ENCODE assay signal across 11 cellular contexts in the genomic region with DNA sequence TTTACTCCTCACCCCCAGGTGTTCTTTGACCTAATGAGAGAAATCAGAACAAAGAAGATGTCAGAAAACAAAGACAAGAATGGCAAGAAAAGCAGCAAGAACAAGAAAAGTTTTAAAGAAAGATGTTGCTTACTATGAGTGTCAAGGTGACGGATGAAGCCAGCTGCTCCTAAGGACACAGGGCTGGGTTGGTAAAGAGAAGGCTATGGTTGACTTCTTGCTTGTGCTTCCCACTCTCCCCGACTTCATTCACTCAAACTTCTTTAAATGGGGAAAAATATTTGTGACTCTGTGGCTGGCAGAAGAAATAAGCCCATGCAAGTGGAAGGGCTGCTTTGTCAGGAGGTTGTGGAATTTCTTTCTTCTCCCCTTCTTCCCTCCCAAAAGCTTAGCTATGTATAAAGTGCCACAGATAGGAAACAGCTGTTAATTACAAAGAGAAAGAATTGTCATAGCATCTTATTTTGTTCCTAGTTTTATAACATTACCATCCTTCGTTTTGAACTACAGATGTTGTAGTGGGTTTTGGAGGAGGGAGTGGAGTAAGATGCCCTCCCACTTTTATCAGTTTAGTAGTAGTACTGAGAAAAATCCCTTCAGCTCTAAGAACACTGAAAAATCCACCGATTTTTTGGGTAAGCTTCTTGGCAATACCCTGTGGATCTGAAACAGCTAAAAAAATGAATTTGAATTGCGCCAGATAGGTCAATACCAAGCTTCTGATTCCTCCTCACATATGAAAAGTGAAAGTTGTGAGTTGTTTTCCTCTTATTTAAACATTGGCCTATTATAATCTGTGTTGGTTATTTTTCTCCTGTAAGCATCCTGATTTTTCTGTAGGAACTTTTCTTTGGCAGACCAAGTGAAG. TPM values are rescaled to one million over a fixed set of nuclear protein-coding genes. Genes with fewer than 3 reads are reported as not detected.
DNase-seq lines count a peak whose midpoint lies in the region; ATAC-seq lines count a peak whose summit lies in the region.
"Had no signal": no experiment of that assay in that cellular context is flagged by ENCODE, and none has a peak within 500 bp of the region (broad histone marks: within the 10 kb centered on the region; RNA-seq: fewer than 3 reads in every experiment).

No MANE protein-coding gene starts in this region.

- peaks cover 50% of the 10 kb centered on the region for H3K4me1 Mint-ChIP-seq in activated T-helper 2 cell treated with anti-CD3 and anti-CD28 coated beads, Interferon-gamma antibody, Interleukin-2, Interleukin-4, amounts not matched to agents 10 μg/mL and 5 μg/mL and 100 μg/mL, durations not matched to agents 14 hours and 24 hours and 36 hours (ENCODE audit: low read depth)
- peaks cover 39% of the 10 kb centered on the region for H3K4me1 Mint-ChIP-seq in activated CD8-positive, alpha-beta T cell treated with anti-CD3 and anti-CD28 coated beads, Interleukin-2, amount 10 ng/mL, durations not matched to agents 7 days and 5 days (ENCODE audit: low read depth)

- peaks cover 75% of the 10 kb centered on the region for H3K36me3 Mint-ChIP-seq in activated T-helper 2 cell treated with anti-CD3 and anti-CD28 coated beads, Interferon-gamma antibody, Interleukin-2, Interleukin-4, amounts not matched to agents 10 μg/mL and 5 μg/mL and 100 μg/mL, durations not matched to agents 14 hours and 24 hours and 36 hours (ENCODE audit: low read depth)
- H3K36me3 Mint-ChIP-seq in activated CD8-positive, alpha-beta T cell treated with anti-CD3 and anti-CD28 coated beads, Interleukin-2, amount 10 ng/mL, durations not matched to agents 7 days and 5 days (ENCODE audit: low read depth) = peaks cover 67% of the 10 kb centered on the region

- CTCF ChIA-PET in activated CD8-positive, alpha-beta T cell treated with anti-CD3 and anti-CD28 coated beads, Interleukin-2, amount 10 ng/mL, durations not matched to agents 7 days and 5 days (lab: Charles Lee) = interaction anchor here (0.8 to 6.7 kb wide), 4 partner anchors 10 to 118 kb away, joined by 4 to 38 read pairs (median 6); no protein-coding TSS in a partner anchor

- in situ Hi-C loops in G401 (cut with HindIII; ENCODE audit: low sequenced_read_pairs) = no loop called here

- intact Hi-C loops in activated T-helper 2 cell treated with anti-CD3 and anti-CD28 coated beads, Interferon-gamma antibody, Interleukin-2, Interleukin-4, amounts not matched to agents 10 μg/mL and 5 μg/mL and 100 μg/mL, durations not matched to agents 14 hours and 24 hours and 36 hours (cut with micrococcal nuclease) = no loop called here

- H3K9me3 Mint-ChIP-seq in activated T-helper 2 cell treated with anti-CD3 and anti-CD28 coated beads, Interferon-gamma antibody, Interleukin-2, Interleukin-4, amounts not matched to agents 10 μg/mL and 5 μg/mL and 100 μg/mL, durations not matched to agents 14 hours and 24 hours and 36 hours = no peaks in the 10 kb centered on the region
- H3K9me3 Mint-ChIP-seq in activated CD8-positive, alpha-beta T cell treated with anti-CD3 and anti-CD28 coated beads, Interleukin-2, amount 10 ng/mL, durations not matched to agents 7 days and 5 days (ENCODE audit: insufficient read depth) = no peaks in the 10 kb centered on the region
- H3K9me3 Mint-ChIP-seq: dendritic cell treated with granulocyte-macrophage colony-stimulating factor and Interleukin-4, amounts not matched to agents 40 ng/mL and 50 ng/mL, for 4 days had no signal

- H3K36me3 ChIP-seq in BLaER1 = peaks cover 14% of the 10 kb centered on the region

- no peaks in the 10 kb centered on the region for H3K27me3 ChIP-seq in BLaER1

- peaks cover 36% of the 10 kb centered on the region for H3K4me1 ChIP-seq in BLaER1

- H3K27ac ChIP-seq in BLaER1 = 0 out of 2 replicates have a peak overlapping the region, but pooled peaks have one; percentile 14

- peak; percentile 37 for ATAC-seq in GM19395 (IDR thresholded peaks at IDR 0.05; ENCODE audit: unreplicated experiment)
- ATAC-seq in HG02973 (IDR thresholded peaks at IDR 0.05; ENCODE audit: unreplicated experiment) = peak; percentile 33
- ATAC-seq in activated CD8-positive, alpha-beta T cell treated with anti-CD3 and anti-CD28 coated beads, Interleukin-2, amount 10 ng/mL, durations not matched to agents 7 days and 5 days = no peak

- H3K27ac Mint-ChIP-seq in activated T-helper 2 cell treated with anti-CD3 and anti-CD28 coated beads, Interferon-gamma antibody, Interleukin-2, Interleukin-4, amounts not matched to agents 10 μg/mL and 5 μg/mL and 100 μg/mL, durations not matched to agents 14 hours and 24 hours and 36 hours = peak overlapping the region; percentile 29
- no peak overlapping the region for H3K27ac Mint-ChIP-seq in activated CD8-positive, alpha-beta T cell treated with anti-CD3 and anti-CD28 coated beads, Interleukin-2, amount 10 ng/mL, durations not matched to agents 7 days and 5 days
- H3K27ac Mint-ChIP-seq: dendritic cell treated with granulocyte-macrophage colony-stimulating factor and Interleukin-4, amounts not matched to agents 40 ng/mL and 50 ng/mL, for 4 days had no signal

- POLR2A ChIA-PET in activated CD8-positive, alpha-beta T cell treated with anti-CD3 and anti-CD28 coated beads, Interleukin-2, amount 10 ng/mL, durations not matched to agents 7 days and 5 days (lab: Charles Lee) = no interaction called here

- peak overlapping the region; percentile 60 for H3K4me2 ChIP-seq in BLaER1

- no peaks in the 10 kb centered on the region for H3K27me3 Mint-ChIP-seq in activated T-helper 2 cell treated with anti-CD3 and anti-CD28 coated beads, Interferon-gamma antibody, Interleukin-2, Interleukin-4, amounts not matched to agents 10 μg/mL and 5 μg/mL and 100 μg/mL, durations not matched to agents 14 hours and 24 hours and 36 hours (ENCODE audit: low read depth)
- H3K27me3 Mint-ChIP-seq in activated CD8-positive, alpha-beta T cell treated with anti-CD3 and anti-CD28 coated beads, Interleukin-2, amount 10 ng/mL, durations not matched to agents 7 days and 5 days (ENCODE audit: low read depth) = no peaks in the 10 kb centered on the region
- H3K27me3 Mint-ChIP-seq: dendritic cell treated with granulocyte-macrophage colony-stimulating factor and Interleukin-4, amounts not matched to agents 40 ng/mL and 50 ng/mL, for 4 days had no signal

- H4K20me1 ChIP-seq in BLaER1 = no peaks in the 10 kb centered on the region

- no peak overlapping the region for H3K4me3 ChIP-seq in BLaER1

- no peak for DNase-seq in activated T-helper 2 cell treated with anti-CD3 and anti-CD28 coated beads, Interferon-gamma antibody, Interleukin-2, Interleukin-4, amounts not matched to agents 10 μg/mL and 5 μg/mL and 100 μg/mL, durations not matched to agents 14 hours and 24 hours and 36 hours (ENCODE audit: low spot score)
- DNase-seq in NCI-H1694 treated with DMSO at 0.1 percent for 48 hours (lab: John Stamatoyannopoulos, UW) (no peak), G401 (ENCODE audit: low spot score) (no peak), hypothalamus (lab: John Stamatoyannopoulos, UW) (no peak)
- no peak for DNase-seq in activated CD8-positive, alpha-beta T cell treated with anti-CD3 and anti-CD28 coated beads, Interleukin-2, amount 10 ng/mL, durations not matched to agents 7 days and 5 days
- DNase-seq: activated effector memory CD4-positive, alpha-beta T cell treated with Interleukin-2 at 50 U/mL for 16 hours; SW 1271 had no signal

- H3K9ac ChIP-seq in BLaER1 = no peak overlapping the region

- no peaks in the 10 kb centered on the region for H3K9me3 ChIP-seq in BLaER1

- no peak overlapping the region for H3K4me3 Mint-ChIP-seq in activated T-helper 2 cell treated with anti-CD3 and anti-CD28 coated beads, Interferon-gamma antibody, Interleukin-2, Interleukin-4, amounts not matched to agents 10 μg/mL and 5 μg/mL and 100 μg/mL, durations not matched to agents 14 hours and 24 hours and 36 hours (ENCODE audit: low read depth)
- no peak overlapping the region for H3K4me3 Mint-ChIP-seq in activated CD8-positive, alpha-beta T cell treated with anti-CD3 and anti-CD28 coated beads, Interleukin-2, amount 10 ng/mL, durations not matched to agents 7 days and 5 days
- H3K4me3 Mint-ChIP-seq: dendritic cell treated with granulocyte-macrophage colony-stimulating factor and Interleukin-4, amounts not matched to agents 40 ng/mL and 50 ng/mL, for 4 days had no signal

RNA-seq across cellular contexts. Expression of a gene that starts 40.7 kb away (rescaled TPM):
- 58.4 and 65.0 TPM in 2 replicates for total RNA-seq in activated T-helper 2 cell treated with anti-CD3 and anti-CD28 coated beads, Interferon-gamma antibody, Interleukin-2, Interleukin-4, amounts not matched to agents 10 μg/mL and 5 μg/mL and 100 μg/mL, durations not matched to agents 14 hours and 24 hours and 36 hours
- 10 to 100 TPM; 39.4 to 45.4 TPM for total RNA-seq in activated CD8-positive, alpha-beta T cell treated with anti-CD3 and anti-CD28 coated beads, Interleukin-2, amount 10 ng/mL, durations not matched to agents 7 days and 5 days
- 61.3 and 71.8 TPM in 2 replicates for total RNA-seq in G401 (2014; rRNA removed; shearing (Covaris generic))

RNA-seq across cellular contexts. Expression of a gene that starts 52.6 kb away (rescaled TPM):
- total RNA-seq in activated T-helper 2 cell treated with anti-CD3 and anti-CD28 coated beads, Interferon-gamma antibody, Interleukin-2, Interleukin-4, amounts not matched to agents 10 μg/mL and 5 μg/mL and 100 μg/mL, durations not matched to agents 14 hours and 24 hours and 36 hours = not detected in 2 replicates
- total RNA-seq in activated CD8-positive, alpha-beta T cell treated with anti-CD3 and anti-CD28 coated beads, Interleukin-2, amount 10 ng/mL, durations not matched to agents 7 days and 5 days = not detected
- not detected in 2 replicates for total RNA-seq in G401 (2014; rRNA removed; shearing (Covaris generic))
